ENCODE assay signal across 1 cellular context in genomic region chr16:89317729-89318429, GRCh38.
TF ChIP-seq lines count a peak whose summit lies in the region.

No MANE protein-coding gene starts in this region.

TF ChIP-seq in IMR-90, 13 proteins besides CTCF, POLR2A, EP300 and RAD21 (continued from another document):
- TF ChIP-seq, protein P1, sequence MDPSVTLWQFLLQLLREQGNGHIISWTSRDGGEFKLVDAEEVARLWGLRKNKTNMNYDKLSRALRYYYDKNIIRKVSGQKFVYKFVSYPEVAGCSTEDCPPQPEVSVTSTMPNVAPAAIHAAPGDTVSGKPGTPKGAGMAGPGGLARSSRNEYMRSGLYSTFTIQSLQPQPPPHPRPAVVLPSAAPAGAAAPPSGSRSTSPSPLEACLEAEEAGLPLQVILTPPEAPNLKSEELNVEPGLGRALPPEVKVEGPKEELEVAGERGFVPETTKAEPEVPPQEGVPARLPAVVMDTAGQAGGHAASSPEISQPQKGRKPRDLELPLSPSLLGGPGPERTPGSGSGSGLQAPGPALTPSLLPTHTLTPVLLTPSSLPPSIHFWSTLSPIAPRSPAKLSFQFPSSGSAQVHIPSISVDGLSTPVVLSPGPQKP (IDR thresholded peaks at IDR 0.05; ENCODE audit: borderline replicate concordance, low read depth, low read length), result no peak
- TF ChIP-seq SMC3 (IDR thresholded peaks at IDR 0.05; ENCODE audit: low read depth, low read length), result no peak
- TF ChIP-seq RFX5 (IDR thresholded peaks at IDR 0.05; ENCODE audit: low read depth, low read length), result no peak
- TF ChIP-seq MAZ (IDR thresholded peaks at IDR 0.05; ENCODE audit: borderline replicate concordance, low read depth, low read length), result no peak
- no peak for TF ChIP-seq USF2 (IDR thresholded peaks at IDR 0.05; ENCODE audit: low read depth, low read length)
- no peak for TF ChIP-seq FOS (IDR thresholded peaks at IDR 0.05; ENCODE audit: low read depth, low read length)
